Comparison of ENCODE assay signal across 16 cellular contexts in genomic region chr19:807627-808175, GRCh38. TPM values are rescaled to one million over a fixed set of nuclear protein-coding genes. Genes with fewer than 3 reads are reported as not detected.
DNase-seq lines count a peak whose midpoint lies in the region; ATAC-seq, FAIRE-seq and TF ChIP-seq lines count a peak whose summit lies in the region.
"Had no signal": no experiment of that assay in that cellular context is flagged by ENCODE, and none has a peak within 500 bp of the region (broad histone marks: within the 10 kb centered on the region; RNA-seq: fewer than 3 reads in every experiment).

No MANE protein-coding gene starts in this region.

- H3K9me2 ChIP-seq in HCT116 (ENCODE audit: insufficient read depth): no peaks in the 10 kb centered on the region
- H3K9me2 ChIP-seq in PC-9 (ENCODE audit: insufficient read depth): no peaks in the 10 kb centered on the region

- H3K9me3 Mint-ChIP-seq in Caco-2 (ENCODE audit: unreplicated experiment): no peaks in the 10 kb centered on the region
- no peaks in the 10 kb centered on the region for H3K9me3 Mint-ChIP-seq in nephron progenitor cell

- WGBS in GM12878 (ENCODE audit: insufficient coverage, insufficient replicate concordance, low lambda C conversion rate, missing lambda C conversion rate): 95% methylated on average over 23 of the region's 23 CpGs

- in situ Hi-C loops in GM12878 (cut with MboI): no loop called here
- in situ Hi-C loops in G401 (cut with HindIII; ENCODE audit: low sequenced_read_pairs): no loop called here

- BruUV-seq in Caco-2 (replicated peaks; lab: Mats Ljungman, UMichigan) (no TSS peak), HCT116 (replicated peaks; lab: Mats Ljungman, UMichigan) (TSS peak; percentile 9), GM12878 (replicated peaks; lab: Mats Ljungman, UMichigan) (TSS peak; percentile 19), PC-9 (replicated peaks; lab: Mats Ljungman, UMichigan) (no TSS peak)

- H2AFZ ChIP-seq in HCT116 (ENCODE audit: low read depth, low read length, poor library complexity, severe bottlenecking): no peak overlapping the region
- H2AFZ ChIP-seq in GM12878 (ENCODE audit: control insufficient read depth, low read depth, low read length): no peak overlapping the region
- H2AFZ ChIP-seq in PC-9: no peak overlapping the region

- H3K36me3 Mint-ChIP-seq in Caco-2 (ENCODE audit: insufficient read depth, unreplicated experiment) (peaks cover 92% of the 10 kb centered on the region), nephron progenitor cell (ENCODE audit: low read depth) (peaks cover 57% of the 10 kb centered on the region)

- TF ChIP-seq POLR2A in HCT116 (IDR thresholded peaks at IDR 0.05; ENCODE audit: borderline replicate concordance, extremely low read depth, insufficient read depth, insufficient read length): no peak
- TF ChIP-seq POLR2A in GM12878 (IDR thresholded peaks at IDR 0.05; ENCODE audit: low read depth, low read length): no peak

- no peaks in the 10 kb centered on the region for H3K4me1 Mint-ChIP-seq in Caco-2 (ENCODE audit: low read depth, unreplicated experiment)
- H3K4me1 Mint-ChIP-seq in nephron progenitor cell: peaks cover 22% of the 10 kb centered on the region

- H3K36me3 ChIP-seq in Caco-2 (ENCODE audit: control insufficient read depth, insufficient read depth, low read length) (peaks cover 12% of the 10 kb centered on the region), HCT116 (ENCODE audit: control insufficient read depth in 1 of 2, insufficient read depth in 2 of 2, low read length in 2 of 2) (peaks cover 65 to 85% of the 10 kb centered on the region in 2 experiments; a peak in 3 of 4 replicates), GM12878 (ENCODE audit: control insufficient read depth in 2 of 2, insufficient read depth in 2 of 2, low read length in 1 of 2) (peaks cover 39 to 66% of the 10 kb centered on the region in 2 experiments; a peak in 3 of 4 replicates), PC-9 (ENCODE audit: low read depth) (peaks cover 30% of the 10 kb centered on the region)
- H3K36me3 ChIP-seq: ovary had no signal

- no peak overlapping the region for H3K27ac ChIP-seq in HCT116 (ENCODE audit: low read depth, low read length)
- H3K27ac ChIP-seq in GM12878 (ENCODE audit: control insufficient read depth, insufficient read depth): no peak overlapping the region
- no peak overlapping the region for H3K27ac ChIP-seq in PC-9
- H3K27ac ChIP-seq: ovary, skin epidermis had no signal

- DNase-seq in Caco-2: no peak
- no peak for DNase-seq in HCT116 (ENCODE audit: low read depth, low spot score)
- no peak for DNase-seq in GM12878 (ENCODE audit: low read depth, low spot score)
- DNase-seq in nephron progenitor cell: no peak
- DNase-seq in PC-9: no peak
- no peak for DNase-seq in G401 (ENCODE audit: low spot score)
- DNase-seq: activated CD4-positive, alpha-beta T cell treated with anti-CD3 and anti-CD28 coated beads, Interleukin-2, amount 50 U/mL, for 48 hours; aorta; Kasumi-1; midbrain; NCI-H1105 had no signal

- H4K20me1 ChIP-seq in HCT116 (ENCODE audit: insufficient read depth): peaks cover 35% of the 10 kb centered on the region; the same call in 1 of the 2 replicates
- peaks cover 7% of the 10 kb centered on the region; the same call in 1 of the 2 replicates for H4K20me1 ChIP-seq in GM12878 (ENCODE audit: control insufficient read depth, insufficient read depth)
- H4K20me1 ChIP-seq in PC-9 (ENCODE audit: insufficient read depth): peaks cover 89% of the 10 kb centered on the region

- H3K9ac ChIP-seq in HCT116 (ENCODE audit: low read length) (no peak overlapping the region), GM12878 (ENCODE audit: control insufficient read depth, insufficient read depth, low read length) (no peak overlapping the region)

- RAD21 ChIA-PET in HCT116 (lab: Charles Lee; ENCODE audit: low non-redundant PET in 1 of 2, low total read pairs in 2 of 2, uncharacterized antibody in 2 of 2, unreplicated experiment in 2 of 2): no interaction called here
- RAD21 ChIA-PET in GM12878 (lab: Charles Lee; ENCODE audit: unreplicated experiment): no interaction called here

- H3K27ac Mint-ChIP-seq in Caco-2 (ENCODE audit: unreplicated experiment) (peak overlapping the region; percentile 62), nephron progenitor cell (peak overlapping the region; percentile 91)

- no peak overlapping the region for H3K4me3 Mint-ChIP-seq in Caco-2 (ENCODE audit: unreplicated experiment)
- H3K4me3 Mint-ChIP-seq in nephron progenitor cell: no peak overlapping the region

- intact Hi-C loops in Caco-2 (cut with micrococcal nuclease; ENCODE audit: unreplicated experiment) (no loop called here), HCT116 (cut with micrococcal nuclease) (no loop called here), GM12878 (cut with micrococcal nuclease; ENCODE audit: unreplicated experiment) (no loop called here), PC-9 (cut with micrococcal nuclease; ENCODE audit: unreplicated experiment) (no loop called here)

- H3K27me3 Mint-ChIP-seq in Caco-2 (ENCODE audit: insufficient read depth, unreplicated experiment) (no peaks in the 10 kb centered on the region), nephron progenitor cell (ENCODE audit: low read depth, poor library complexity) (no peaks in the 10 kb centered on the region)

- H3K9me3 ChIP-seq in Caco-2 (no peaks in the 10 kb centered on the region), HCT116 (ENCODE audit: control insufficient read depth in 1 of 2, insufficient read depth in 1 of 2, low read depth in 1 of 2, low read length in 2 of 2) (no peaks in the 10 kb centered on the region), GM12878 (replicated peaks; ENCODE audit: control insufficient read depth, insufficient read depth, low read length) (no peaks in the 10 kb centered on the region; the same call in 2 of the 3 replicates), PC-9 (ENCODE audit: insufficient read depth, low read depth) (no peaks in the 10 kb centered on the region)
- H3K9me3 ChIP-seq: HAP-1, ovary had no signal

- no peak for ATAC-seq in HCT116
- no peak for ATAC-seq in GM12878
- no peak for ATAC-seq in GM18861 (IDR thresholded peaks at IDR 0.05; ENCODE audit: unreplicated experiment)

- H3K27me3 ChIP-seq in Caco-2 (replicated peaks; ENCODE audit: control insufficient read depth, insufficient read depth, low read length): no peaks in the 10 kb centered on the region
- no peaks in the 10 kb centered on the region for H3K27me3 ChIP-seq in HCT116 (ENCODE audit: insufficient read depth, low read length)
- no peaks in the 10 kb centered on the region for H3K27me3 ChIP-seq in GM12878 (replicated peaks in 1 of 2; ENCODE audit: control insufficient read depth in 2 of 2, insufficient read depth in 2 of 2, low read length in 1 of 2)
- H3K27me3 ChIP-seq in PC-9 (ENCODE audit: insufficient read depth, low read depth): no peaks in the 10 kb centered on the region
- H3K27me3 ChIP-seq: ovary had no signal

- H3K4me3 ChIP-seq in Caco-2 (ENCODE audit: low read depth, low read length): no peak overlapping the region
- no peak overlapping the region for H3K4me3 ChIP-seq in HCT116 (replicated peaks in 1 of 2; ENCODE audit: low read depth in 1 of 2, low read length in 2 of 2)
- H3K4me3 ChIP-seq in GM12878: no peak overlapping the region
- H3K4me3 ChIP-seq in PC-9: no peak overlapping the region
- H3K4me3 ChIP-seq: HAP-1, ovary, skin epidermis had no signal

- H3K79me2 ChIP-seq in HCT116 (ENCODE audit: insufficient read depth, low read length) (peaks cover 88% of the 10 kb centered on the region), GM12878 (ENCODE audit: control insufficient read depth, insufficient read depth, low read length) (peaks cover 20% of the 10 kb centered on the region), PC-9 (ENCODE audit: low read depth) (peaks cover 63% of the 10 kb centered on the region)

- H3F3A ChIP-seq in PC-9 (ENCODE audit: insufficient read depth, low read depth): peaks cover 50% of the 10 kb centered on the region

- POLR2A ChIA-PET in Caco-2 (lab: Charles Lee) (interaction anchor here (0.6 kb wide), 1 partner anchor 265 kb away, joined by 5 read pairs; no protein-coding TSS in a partner anchor), HCT116 (lab: Charles Lee) (no interaction called here), GM12878 (lab: Charles Lee) (interaction anchor here (0.6 kb wide), 1 partner anchor 128 kb away, joined by 4 read pairs; no protein-coding TSS in a partner anchor), PC-9 (lab: Charles Lee; ENCODE audit: unreplicated experiment) (no interaction called here)

- CTCF ChIA-PET in Caco-2 (lab: Charles Lee): no interaction called here
- CTCF ChIA-PET in HCT116 (lab: Charles Lee): no interaction called here
- CTCF ChIA-PET in GM12878 (lab: Yijun Ruan, JAX): no interaction called here
- CTCF ChIA-PET in PC-9 (lab: Charles Lee): interaction anchor here (0.7 kb wide), 1 partner anchor 81 kb away, joined by 3 read pairs; no protein-coding TSS in a partner anchor

- TF ChIP-seq EP300 in GM12878 (IDR thresholded peaks at IDR 0.05; ENCODE audit: borderline replicate concordance in 1 of 2, control insufficient read depth in 1 of 2, low read depth in 2 of 2, low read length in 2 of 2): no peak

- H3K4me2 ChIP-seq in HCT116 (ENCODE audit: low read length) (no peak overlapping the region), GM12878 (ENCODE audit: control insufficient read depth, insufficient read depth) (no peak overlapping the region), PC-9 (no peak overlapping the region)

- no peak for FAIRE-seq in GM12878 (lab: Jason Lieb, UNC)

- TF ChIP-seq RAD21 in HCT116 (IDR thresholded peaks at IDR 0.05; ENCODE audit: low read depth) (no peak), GM12878 (IDR thresholded peaks at IDR 0.05; ENCODE audit: insufficient read depth, low read depth, low read length) (no peak)

- H3K4me1 ChIP-seq in Caco-2: no peaks in the 10 kb centered on the region
- H3K4me1 ChIP-seq in HCT116 (ENCODE audit: control insufficient read depth in 1 of 2, insufficient read depth in 2 of 2, low read length in 2 of 2): no peaks in the 10 kb centered on the region
- H3K4me1 ChIP-seq in GM12878 (ENCODE audit: control insufficient read depth, insufficient read depth, low read length): no peaks in the 10 kb centered on the region
- H3K4me1 ChIP-seq in PC-9 (replicated peaks; ENCODE audit: insufficient read depth): no peaks in the 10 kb centered on the region
- H3K4me1 ChIP-seq: HAP-1 had no signal

- SMC1A ChIA-PET in GM12878 (lab: Charles Lee; ENCODE audit: uncharacterized antibody, unreplicated experiment): no interaction called here

- no peak for TF ChIP-seq CTCF in Caco-2 (IDR thresholded peaks at IDR 0.05; ENCODE audit: insufficient read depth in 1 of 2, low read depth in 1 of 2, low read length in 1 of 2, severe bottlenecking in 1 of 2, unreplicated experiment in 1 of 2)
- no peak for TF ChIP-seq CTCF in HCT116 (IDR thresholded peaks at IDR 0.05 in 2 of 3, conservative IDR thresholded peaks at IDR 0.05 in 1 of 3; ENCODE audit: borderline replicate concordance in 1 of 3, insufficient read depth in 1 of 3, low read depth in 2 of 3, low read length in 2 of 3)
- TF ChIP-seq CTCF in GM12878 (IDR thresholded peaks at IDR 0.05 in 2 of 3, conservative IDR thresholded peaks at IDR 0.05 in 1 of 3; ENCODE audit: control insufficient read depth in 2 of 3, extremely low read depth in 1 of 3, insufficient read depth in 1 of 3, low read depth in 3 of 3, low read length in 3 of 3): no peak
- TF ChIP-seq CTCF in nephron progenitor cell (IDR thresholded peaks at IDR 0.05): no peak
- TF ChIP-seq CTCF in PC-9 (conservative IDR thresholded peaks at IDR 0.05): no peak

RNA-seq across cellular contexts. Expression of gene PTBP1, which starts 10.4 kb away (rescaled TPM):
- 510 and 522 TPM in 2 replicates for total RNA-seq in Caco-2 (2022)
- total RNA-seq in HCT116 (2021; ENCODE audit: unreplicated experiment): 676 TPM
- 538 and 711 TPM in 2 replicates for polyA plus RNA-seq in HCT116 (2012)
- 155 and 159 TPM in 2 replicates for total RNA-seq in GM12878 (2013; cell fraction: nucleolus; rRNA removed)
- 179 and 217 TPM in 2 replicates for total RNA-seq in GM12878 (2014; rRNA removed)
- 78.0 and 93.5 TPM in 2 replicates for total RNA-seq in GM12878 (2014; rRNA removed; fragmentation: Illumina TruSeq; extraction: Trizol)
- 464 and 532 TPM in 2 replicates for total RNA-seq in GM12878 (2021)
- polyA plus RNA-seq in GM12878 (2011; ENCODE audit: low read depth): 160 TPM
- 38.2 and 161 TPM in 2 replicates for polyA plus RNA-seq in GM12878 (2011; rRNA removed)
- 124 and 140 TPM in 2 replicates for polyA plus RNA-seq in GM12878 (2011; cell fraction: cytosol; rRNA removed)
- polyA plus RNA-seq in GM12878 (2011; cell fraction: nucleus; rRNA removed): 617 and 643 TPM in 2 replicates
- 202 and 308 TPM in 2 replicates for polyA plus RNA-seq in GM12878 (2012)
- polyA plus RNA-seq in GM12878 (2014; fragmentation: Illumina TruSeq; extraction: Trizol): 178 and 225 TPM in 2 replicates
- polyA plus RNA-seq in GM12878 (2014; fragmentation: Nextera tagmentation; extraction: Ambion mirVana): 10 to 100 TPM; 13.1 to 31.6 TPM
- 218 and 343 TPM in 2 replicates for polyA plus RNA-seq in GM12878 (2014; rRNA removed)
- polyA plus RNA-seq in GM12878 (2016; fragmentation: Nextera tagmentation; extraction: Ambion mirVana): 100 to 1,000 TPM; 285 to 330 TPM
- 142 and 159 TPM in 2 replicates for polyA minus RNA-seq in GM12878 (2011; rRNA and poly(A)+ RNA removed)
- 158 and 187 TPM in 2 replicates for polyA minus RNA-seq in GM12878 (2011; cell fraction: cytosol; rRNA and poly(A)+ RNA removed)
- 106 and 165 TPM in 2 replicates for polyA minus RNA-seq in GM12878 (2011; cell fraction: nucleus; rRNA and poly(A)+ RNA removed)
- total RNA-seq in PC-9 (2021): 461 and 542 TPM in 2 replicates
- total RNA-seq in G401 (2014; rRNA removed; shearing (Covaris generic)): 273 and 361 TPM in 2 replicates

RNA-seq across cellular contexts. Expression of gene PLPPR3, which starts 14.1 kb away (rescaled TPM):
- total RNA-seq in Caco-2 (2022): 5.1 and 7.1 TPM in 2 replicates
- 0.27 TPM for total RNA-seq in HCT116 (2021; ENCODE audit: unreplicated experiment)
- 0.05 and 0.10 TPM in 2 replicates for polyA plus RNA-seq in HCT116 (2012)
- total RNA-seq in GM12878 (2013; cell fraction: nucleolus; rRNA removed): not detected in 2 replicates
- not detected in 2 replicates for total RNA-seq in GM12878 (2014; rRNA removed)
- not detected in 2 replicates for total RNA-seq in GM12878 (2014; rRNA removed; fragmentation: Illumina TruSeq; extraction: Trizol)
- not detected in 2 replicates for total RNA-seq in GM12878 (2021)
- not detected for polyA plus RNA-seq in GM12878 (2011; ENCODE audit: low read depth)
- polyA plus RNA-seq in GM12878 (2011; rRNA removed): not detected in 2 replicates
- not detected in 2 replicates for polyA plus RNA-seq in GM12878 (2011; cell fraction: cytosol; rRNA removed)
- not detected in 2 replicates for polyA plus RNA-seq in GM12878 (2011; cell fraction: nucleus; rRNA removed)
- 0.08 and 0.12 TPM in 2 replicates for polyA plus RNA-seq in GM12878 (2012)
- polyA plus RNA-seq in GM12878 (2014; fragmentation: Illumina TruSeq; extraction: Trizol): not detected in 2 replicates
- not detected for polyA plus RNA-seq in GM12878 (2014; fragmentation: Nextera tagmentation; extraction: Ambion mirVana)
- polyA plus RNA-seq in GM12878 (2014; rRNA removed): not detected in 2 replicates
- polyA plus RNA-seq in GM12878 (2016; fragmentation: Nextera tagmentation; extraction: Ambion mirVana): under 1 TPM in 1 of 2 experiments, not detected in 1; 0.07 TPM
- 0.10 TPM in 1 of 2 replicates, not detected in the other for polyA minus RNA-seq in GM12878 (2011; rRNA and poly(A)+ RNA removed)
- not detected in 2 replicates for polyA minus RNA-seq in GM12878 (2011; cell fraction: cytosol; rRNA and poly(A)+ RNA removed)
- polyA minus RNA-seq in GM12878 (2011; cell fraction: nucleus; rRNA and poly(A)+ RNA removed): not detected in 2 replicates
- 0.81 and 0.90 TPM in 2 replicates for total RNA-seq in PC-9 (2021)
- total RNA-seq in G401 (2014; rRNA removed; shearing (Covaris generic)): 47.9 and 54.5 TPM in 2 replicates
- total RNA-seq: aorta had no signal
- polyA plus RNA-seq: aorta had no signal

RNA-seq across cellular contexts. Expression of gene AZU1, which starts 19.9 kb away (rescaled TPM):
- not detected in 2 replicates for total RNA-seq in Caco-2 (2022)
- total RNA-seq in HCT116 (2021; ENCODE audit: unreplicated experiment): not detected
- 0.05 and 0.10 TPM in 2 replicates for polyA plus RNA-seq in HCT116 (2012)
- total RNA-seq in GM12878 (2013; cell fraction: nucleolus; rRNA removed): not detected in 2 replicates
- not detected in 2 replicates for total RNA-seq in GM12878 (2014; rRNA removed)
- total RNA-seq in GM12878 (2014; rRNA removed; fragmentation: Illumina TruSeq; extraction: Trizol): not detected in 2 replicates
- not detected in 2 replicates for total RNA-seq in GM12878 (2021)
- polyA plus RNA-seq in GM12878 (2011; ENCODE audit: low read depth): 0.14 TPM
- not detected in 2 replicates for polyA plus RNA-seq in GM12878 (2011; rRNA removed)
- not detected in 2 replicates for polyA plus RNA-seq in GM12878 (2011; cell fraction: cytosol; rRNA removed)
- polyA plus RNA-seq in GM12878 (2011; cell fraction: nucleus; rRNA removed): 0.18 and 0.19 TPM in 2 replicates
- 0.10 and 0.20 TPM in 2 replicates for polyA plus RNA-seq in GM12878 (2012)
- not detected in 2 replicates for polyA plus RNA-seq in GM12878 (2014; fragmentation: Illumina TruSeq; extraction: Trizol)
- not detected for polyA plus RNA-seq in GM12878 (2014; fragmentation: Nextera tagmentation; extraction: Ambion mirVana)
- 0.27 TPM in 1 of 2 replicates, not detected in the other for polyA plus RNA-seq in GM12878 (2014; rRNA removed)
- polyA plus RNA-seq in GM12878 (2016; fragmentation: Nextera tagmentation; extraction: Ambion mirVana): not detected
- polyA minus RNA-seq in GM12878 (2011; rRNA and poly(A)+ RNA removed): not detected in 2 replicates
- polyA minus RNA-seq in GM12878 (2011; cell fraction: cytosol; rRNA and poly(A)+ RNA removed): not detected in 2 replicates
- polyA minus RNA-seq in GM12878 (2011; cell fraction: nucleus; rRNA and poly(A)+ RNA removed): not detected in 2 replicates
- not detected in 2 replicates for total RNA-seq in PC-9 (2021)
- total RNA-seq in G401 (2014; rRNA removed; shearing (Covaris generic)): 0.25 TPM in 1 of 2 replicates, not detected in the other

RNA-seq across cellular contexts. Expression of gene PRTN3, which starts 33.1 kb away (rescaled TPM):
- total RNA-seq in Caco-2 (2022) (0.29 TPM in 1 of 2 replicates, not detected in the other), HCT116 (2021; ENCODE audit: unreplicated experiment) (2.7 TPM), GM12878 (2014; rRNA removed) (not detected in 2 replicates), GM12878 (2014; rRNA removed; fragmentation: Illumina TruSeq; extraction: Trizol) (not detected in 2 replicates), GM12878 (2021) (not detected in 2 replicates), PC-9 (2021) (not detected in 2 replicates)
- polyA plus RNA-seq in HCT116 (2012): 4.0 and 4.5 TPM in 2 replicates
- total RNA-seq in GM12878 (2013; cell fraction: nucleolus; rRNA removed): not detected in 2 replicates
- not detected for polyA plus RNA-seq in GM12878 (2011; ENCODE audit: low read depth)
- polyA plus RNA-seq in GM12878 (2011; rRNA removed) (0.08 TPM in 1 of 2 replicates, not detected in the other), GM12878 (2014; fragmentation: Illumina TruSeq; extraction: Trizol) (not detected in 2 replicates), GM12878 (2014; fragmentation: Nextera tagmentation; extraction: Ambion mirVana) (not detected), GM12878 (2014; rRNA removed) (not detected in 2 replicates), GM12878 (2016; fragmentation: Nextera tagmentation; extraction: Ambion mirVana) (not detected)
- 0.10 TPM in 1 of 2 replicates, not detected in the other for polyA plus RNA-seq in GM12878 (2011; cell fraction: cytosol; rRNA removed)
- polyA plus RNA-seq in GM12878 (2011; cell fraction: nucleus; rRNA removed): not detected in 2 replicates
- not detected in 2 replicates for polyA plus RNA-seq in GM12878 (2012)
- polyA minus RNA-seq in GM12878 (2011; rRNA and poly(A)+ RNA removed): not detected in 2 replicates
- polyA minus RNA-seq in GM12878 (2011; cell fraction: cytosol; rRNA and poly(A)+ RNA removed): not detected in 2 replicates
- polyA minus RNA-seq in GM12878 (2011; cell fraction: nucleus; rRNA and poly(A)+ RNA removed): not detected in 2 replicates
- total RNA-seq in G401 (2014; rRNA removed; shearing (Covaris generic)): 2.3 TPM in 1 of 2 replicates, not detected in the other
- total RNA-seq: aorta had no signal
- polyA plus RNA-seq: aorta, BJ, ovary had no signal

RNA-seq across cellular contexts. Expression of gene ELANE, which starts 44.4 kb away (rescaled TPM):
- total RNA-seq in Caco-2 (2022) (not detected in 2 replicates), HCT116 (2021; ENCODE audit: unreplicated experiment) (not detected), GM12878 (2014; rRNA removed) (not detected in 2 replicates), GM12878 (2014; rRNA removed; fragmentation: Illumina TruSeq; extraction: Trizol) (not detected in 2 replicates), GM12878 (2021) (not detected in 2 replicates), PC-9 (2021) (not detected in 2 replicates)
- not detected in 2 replicates for polyA plus RNA-seq in HCT116 (2012)
- not detected in 2 replicates for total RNA-seq in GM12878 (2013; cell fraction: nucleolus; rRNA removed)
- not detected for polyA plus RNA-seq in GM12878 (2011; ENCODE audit: low read depth)
- polyA plus RNA-seq in GM12878 (2011; rRNA removed) (not detected in 2 replicates), GM12878 (2014; fragmentation: Illumina TruSeq; extraction: Trizol) (not detected in 2 replicates), GM12878 (2014; fragmentation: Nextera tagmentation; extraction: Ambion mirVana) (not detected), GM12878 (2014; rRNA removed) (not detected in 2 replicates), GM12878 (2016; fragmentation: Nextera tagmentation; extraction: Ambion mirVana) (not detected)
- polyA plus RNA-seq in GM12878 (2011; cell fraction: cytosol; rRNA removed): not detected in 2 replicates
- polyA plus RNA-seq in GM12878 (2011; cell fraction: nucleus; rRNA removed): not detected in 2 replicates
- polyA plus RNA-seq in GM12878 (2012): not detected in 2 replicates
- polyA minus RNA-seq in GM12878 (2011; rRNA and poly(A)+ RNA removed): not detected in 2 replicates
- not detected in 2 replicates for polyA minus RNA-seq in GM12878 (2011; cell fraction: cytosol; rRNA and poly(A)+ RNA removed)
- polyA minus RNA-seq in GM12878 (2011; cell fraction: nucleus; rRNA and poly(A)+ RNA removed): not detected in 2 replicates
- not detected in 2 replicates for total RNA-seq in G401 (2014; rRNA removed; shearing (Covaris generic))
- polyA plus RNA-seq: aorta had no signal

Comparison
In these comparisons a context has a peak if more than half of its experiments do, and no peak if none do; other contexts are left out.
1. POLR2A ChIA-PET loops: an anchor here in Caco-2 (0.6 kb wide) and GM12878 (0.6 kb wide); none called in HCT116 and PC-9.